In genomic region chr4:26311633-26312032, GRCh38 we compare ENCODE assay signal across 17 cellular contexts. TPM values are rescaled to one million over a fixed set of nuclear protein-coding genes. Genes with fewer than 3 reads are reported as not detected.
DNase-seq lines count a peak whose midpoint lies in the region; ATAC-seq and TF ChIP-seq lines count a peak whose summit lies in the region.
"Had no signal": no experiment of that assay in that cellular context is flagged by ENCODE, and none has a peak within 500 bp of the region (broad histone marks: within the 10 kb centered on the region; RNA-seq: fewer than 3 reads in every experiment).

No MANE protein-coding gene starts in this region.

- peaks cover 22% of the 10 kb centered on the region for H3K4me1 Mint-ChIP-seq in activated naive CD4-positive, alpha-beta T cell treated with anti-CD3 and anti-CD28 coated beads, Interleukin-2, amount 50 U/mL, for 24 hours
- peaks cover 28% of the 10 kb centered on the region for H3K4me1 Mint-ChIP-seq in activated naive CD8-positive, alpha-beta T cell (ENCODE audit: low read depth)
- H3K4me1 Mint-ChIP-seq in stimulated activated memory B cell treated with anti-CD40 and anti-IgM and Interleukin-4, amounts not matched to agents 10 μg/mL and 1 μg/mL and 100 μg/mL, for 72 hours = peaks cover 16% of the 10 kb centered on the region

- H3K27ac ChIP-seq in heart left ventricle = no peak overlapping the region
- H3K27ac ChIP-seq: GM23248 had no signal

- TF ChIP-seq POLR2A in heart left ventricle (IDR thresholded peaks at IDR 0.05) = no peak

- intact Hi-C loops in heart left ventricle (cut with DNase I) = no loop called here

- H3K27ac Mint-ChIP-seq in activated naive CD4-positive, alpha-beta T cell treated with anti-CD3 and anti-CD28 coated beads, Interleukin-2, amount 50 U/mL, for 24 hours = peak overlapping the region; percentile 72
- H3K27ac Mint-ChIP-seq in activated naive CD8-positive, alpha-beta T cell = peak overlapping the region; percentile 68
- peak overlapping the region; percentile 73 for H3K27ac Mint-ChIP-seq in stimulated activated memory B cell treated with anti-CD40 and anti-IgM and Interleukin-4, amounts not matched to agents 10 μg/mL and 1 μg/mL and 100 μg/mL, for 72 hours

- peaks cover 0 to 4% (median 0%) of the 10 kb centered on the region in 12 donors for H3K4me1 ChIP-seq in heart left ventricle

- no peaks in the 10 kb centered on the region for H3K27me3 ChIP-seq in heart left ventricle

- H3K4me3 Mint-ChIP-seq in activated naive CD4-positive, alpha-beta T cell treated with anti-CD3 and anti-CD28 coated beads, Interleukin-2, amount 50 U/mL, for 24 hours = no peak overlapping the region
- no peak overlapping the region for H3K4me3 Mint-ChIP-seq in activated naive CD8-positive, alpha-beta T cell
- H3K4me3 Mint-ChIP-seq in stimulated activated memory B cell treated with anti-CD40 and anti-IgM and Interleukin-4, amounts not matched to agents 10 μg/mL and 1 μg/mL and 100 μg/mL, for 72 hours = no peak overlapping the region

- ATAC-seq in HG03432 (IDR thresholded peaks at IDR 0.05; ENCODE audit: unreplicated experiment) (peak; percentile 3), heart left ventricle (no peak)
- ATAC-seq in stimulated activated memory B cell treated with anti-CD40 and anti-IgM and Interleukin-4, amounts not matched to agents 10 μg/mL and 1 μg/mL and 100 μg/mL, for 72 hours = no peak
- ATAC-seq: Panc1, Right ventricle myocardium inferior had no signal

- no peaks in the 10 kb centered on the region for H3K27me3 Mint-ChIP-seq in activated naive CD4-positive, alpha-beta T cell treated with anti-CD3 and anti-CD28 coated beads, Interleukin-2, amount 50 U/mL, for 24 hours
- H3K27me3 Mint-ChIP-seq in activated naive CD8-positive, alpha-beta T cell = no peaks in the 10 kb centered on the region
- no peaks in the 10 kb centered on the region for H3K27me3 Mint-ChIP-seq in stimulated activated memory B cell treated with anti-CD40 and anti-IgM and Interleukin-4, amounts not matched to agents 10 μg/mL and 1 μg/mL and 100 μg/mL, for 72 hours
- H3K27me3 Mint-ChIP-seq: IgD-negative memory B cell had no signal

- H3K4me3 ChIP-seq in heart left ventricle = no peak overlapping the region
- H3K4me3 ChIP-seq: GM23248 had no signal

- no peaks in the 10 kb centered on the region for H3K36me3 ChIP-seq in heart left ventricle

- H3K9me3 Mint-ChIP-seq in activated naive CD4-positive, alpha-beta T cell treated with anti-CD3 and anti-CD28 coated beads, Interleukin-2, amount 50 U/mL, for 24 hours = peaks cover 4% of the 10 kb centered on the region
- H3K9me3 Mint-ChIP-seq in activated naive CD8-positive, alpha-beta T cell (ENCODE audit: low read depth) = no peaks in the 10 kb centered on the region
- H3K9me3 Mint-ChIP-seq in stimulated activated memory B cell treated with anti-CD40 and anti-IgM and Interleukin-4, amounts not matched to agents 10 μg/mL and 1 μg/mL and 100 μg/mL, for 72 hours = peaks cover 7% of the 10 kb centered on the region

- no peak for DNase-seq in activated naive CD4-positive, alpha-beta T cell treated with anti-CD3 and anti-CD28 coated beads, Interleukin-2, amount 50 U/mL, for 16 hours
- DNase-seq in NCI-H2029 treated with DMSO at 0.1 percent for 48 hours (lab: John Stamatoyannopoulos, UW) = no peak
- DNase-seq in heart left ventricle = no peak
- DNase-seq: EL, GM23248, NCI-H1417, NCI-H1930, NCI-H2171 treated with DMSO at 0.1 percent for 48 hours, NCI-H510A, NCI-H82 had no signal

- H3K9me3 ChIP-seq in heart left ventricle = peaks cover 0 to 27% (median 12%) of the 10 kb centered on the region in 12 donors

- H3K36me3 Mint-ChIP-seq in activated naive CD4-positive, alpha-beta T cell treated with anti-CD3 and anti-CD28 coated beads, Interleukin-2, amount 50 U/mL, for 24 hours = no peaks in the 10 kb centered on the region
- no peaks in the 10 kb centered on the region for H3K36me3 Mint-ChIP-seq in activated naive CD8-positive, alpha-beta T cell
- no peaks in the 10 kb centered on the region for H3K36me3 Mint-ChIP-seq in stimulated activated memory B cell treated with anti-CD40 and anti-IgM and Interleukin-4, amounts not matched to agents 10 μg/mL and 1 μg/mL and 100 μg/mL, for 72 hours

- TF ChIP-seq CTCF in heart left ventricle (IDR thresholded peaks at IDR 0.05) = no peak

RNA-seq across cellular contexts. Expression of gene RBPJ, which starts 9.2 kb away (rescaled TPM):
- 10 to 100 TPM; 29.7 to 84.3 (median 38.0) TPM for total RNA-seq in heart left ventricle
- polyA plus RNA-seq in heart left ventricle = 10 to 100 TPM; 21.9 to 27.7 TPM
